In genomic region chr16:71628810-71629209, GRCh38 we compare ENCODE assay signal across 15 cellular contexts. TPM values are rescaled to one million over a fixed set of nuclear protein-coding genes. Genes with fewer than 3 reads are reported as not detected.
A peak's percentile ranks its signal among the peaks of the same experiment; 100 is the strongest.
DNase-seq lines count a peak whose midpoint lies in the region; ATAC-seq and TF ChIP-seq lines count a peak whose summit lies in the region.
"Had no signal": no experiment of that assay in that cellular context is flagged by ENCODE, and none has a peak within 500 bp of the region (broad histone marks: within the 10 kb centered on the region; RNA-seq: fewer than 3 reads in every experiment).

No MANE protein-coding gene starts in this region.

- H3K4me1 Mint-ChIP-seq in activated CD8-positive, alpha-beta T cell treated with anti-CD3 and anti-CD28 coated beads for 36 hours (ENCODE audit: low read depth) = peaks cover 2% of the 10 kb centered on the region
- peaks cover 2% of the 10 kb centered on the region for H3K4me1 Mint-ChIP-seq in activated T-cell treated with anti-CD3 and anti-CD28 coated beads, Interleukin-2, amount 50 U/mL, for 4 hours (ENCODE audit: low read depth)
- H3K4me1 Mint-ChIP-seq: stimulated activated memory B cell treated with anti-CD40 and anti-IgM and Interleukin-4, amounts not matched to agents 10 μg/mL and 1 μg/mL and 100 μg/mL, for 72 hours had no signal

- H3K9me3 Mint-ChIP-seq in activated CD8-positive, alpha-beta T cell treated with anti-CD3 and anti-CD28 coated beads for 36 hours = no peaks in the 10 kb centered on the region
- no peaks in the 10 kb centered on the region for H3K9me3 Mint-ChIP-seq in activated T-cell treated with anti-CD3 and anti-CD28 coated beads, Interleukin-2, amount 50 U/mL, for 4 hours
- H3K9me3 Mint-ChIP-seq: activated naive CD4-positive, alpha-beta T cell treated with anti-CD3 and anti-CD28 coated beads, Interleukin-2, amount 50 U/mL, for 72 hours had no signal

- H3K27me3 ChIP-seq in GM23248 (replicated peaks; ENCODE audit: insufficient read depth) = peaks cover 24% of the 10 kb centered on the region

- no peaks in the 10 kb centered on the region for H3K9me2 ChIP-seq in GM23248 (ENCODE audit: insufficient read depth)

- H2AFZ ChIP-seq in GM23248 = no peak overlapping the region

- H3K4me2 ChIP-seq in GM23248 (ENCODE audit: unreplicated experiment) = no peak overlapping the region

- POLR2A ChIA-PET in activated CD8-positive, alpha-beta T cell treated with anti-CD3 and anti-CD28 coated beads for 36 hours (lab: Charles Lee) = no interaction called here

- in situ Hi-C loops in GM23248 (cut with MboI) = no loop called here

- H3K27ac ChIP-seq in GM23248 = no peak overlapping the region

- WGBS in GM23248 (ENCODE audit: low coverage in 1 of 2, low lambda C conversion rate in 2 of 2, missing lambda C conversion rate in 2 of 2), 2 experiments = 52 to 56% methylated on average over 5 of the region's 5 CpGs

- no peaks in the 10 kb centered on the region for H4K20me1 ChIP-seq in GM23248 (ENCODE audit: insufficient read depth)

- peaks cover 10% of the 10 kb centered on the region for H3K27me3 Mint-ChIP-seq in activated CD8-positive, alpha-beta T cell treated with anti-CD3 and anti-CD28 coated beads for 36 hours
- peaks cover 20% of the 10 kb centered on the region for H3K27me3 Mint-ChIP-seq in activated T-cell treated with anti-CD3 and anti-CD28 coated beads, Interleukin-2, amount 50 U/mL, for 4 hours (ENCODE audit: low read depth)
- H3K27me3 Mint-ChIP-seq: stimulated activated memory B cell treated with anti-CD40 and anti-IgM and Interleukin-4, amounts not matched to agents 10 μg/mL and 1 μg/mL and 100 μg/mL, for 72 hours had no signal

- no peak overlapping the region for H3K9ac ChIP-seq in GM23248

- intact Hi-C loops in activated CD8-positive, alpha-beta T cell treated with anti-CD3 and anti-CD28 coated beads for 36 hours (cut with micrococcal nuclease) = no loop called here

- no peaks in the 10 kb centered on the region for H3K9me3 ChIP-seq in GM23248 (ENCODE audit: low read depth)

- TF ChIP-seq CTCF in activated CD8-positive, alpha-beta T cell treated with anti-CD3 and anti-CD28 coated beads for 36 hours (IDR thresholded peaks at IDR 0.05) = no peak

- H3K36me3 Mint-ChIP-seq in activated CD8-positive, alpha-beta T cell treated with anti-CD3 and anti-CD28 coated beads for 36 hours (ENCODE audit: low read depth) = no peaks in the 10 kb centered on the region
- H3K36me3 Mint-ChIP-seq in activated T-cell treated with anti-CD3 and anti-CD28 coated beads, Interleukin-2, amount 50 U/mL, for 4 hours (ENCODE audit: insufficient read depth) = no peaks in the 10 kb centered on the region
- H3K36me3 Mint-ChIP-seq: stimulated activated memory B cell treated with anti-CD40 and anti-IgM and Interleukin-4, amounts not matched to agents 10 μg/mL and 1 μg/mL and 100 μg/mL, for 72 hours had no signal

- CTCF ChIA-PET in activated CD8-positive, alpha-beta T cell treated with anti-CD3 and anti-CD28 coated beads for 36 hours (lab: Charles Lee) = interaction anchor here (2.9 kb wide), 1 partner anchor 18 kb away, joined by 12 read pairs; no protein-coding TSS in a partner anchor

- DNase-seq in GM23248 = peak; percentile 29
- peak; percentile 55 for DNase-seq in RPMI8226
- DNase-seq in fibroblast of peridontal ligament (ENCODE audit: extremely low read depth) = peak; percentile 43
- peak; percentile 41 for DNase-seq in skeletal muscle cell (ENCODE audit: low read depth)
- no peak for DNase-seq in activated CD8-positive, alpha-beta T cell treated with anti-CD3 and anti-CD28 coated beads for 36 hours
- no peak for DNase-seq in T1000 (lab: John Stamatoyannopoulos, UW)
- DNase-seq in activated T-cell treated with anti-CD3 and anti-CD28 coated beads, Interleukin-2, amount 50 U/mL, for 4 hours = no peak
- DNase-seq: activated CD4-positive, alpha-beta T cell treated with anti-CD3 and anti-CD28 coated beads, Interleukin-2, amount 50 U/mL, for 1 hour; DND-41 had no signal

- H3K79me2 ChIP-seq in GM23248 (ENCODE audit: insufficient read depth) = no peaks in the 10 kb centered on the region

- no peak overlapping the region for H3K4me3 Mint-ChIP-seq in activated CD8-positive, alpha-beta T cell treated with anti-CD3 and anti-CD28 coated beads for 36 hours
- H3K4me3 Mint-ChIP-seq in activated T-cell treated with anti-CD3 and anti-CD28 coated beads, Interleukin-2, amount 50 U/mL, for 4 hours = no peak overlapping the region
- H3K4me3 Mint-ChIP-seq: stimulated activated memory B cell treated with anti-CD40 and anti-IgM and Interleukin-4, amounts not matched to agents 10 μg/mL and 1 μg/mL and 100 μg/mL, for 72 hours had no signal

- H3K4me1 ChIP-seq in GM23248 (ENCODE audit: insufficient read depth) = no peaks in the 10 kb centered on the region

- no peak overlapping the region for H3K27ac Mint-ChIP-seq in activated CD8-positive, alpha-beta T cell treated with anti-CD3 and anti-CD28 coated beads for 36 hours
- H3K27ac Mint-ChIP-seq: activated naive CD4-positive, alpha-beta T cell treated with anti-CD3 and anti-CD28 coated beads, Interleukin-2, amount 50 U/mL, for 72 hours; stimulated activated memory B cell treated with anti-CD40 and anti-IgM and Interleukin-4, amounts not matched to agents 10 μg/mL and 1 μg/mL and 100 μg/mL, for 72 hours had no signal

- no peaks in the 10 kb centered on the region for H3F3A ChIP-seq in GM23248 (ENCODE audit: insufficient read depth)

- no peak for ATAC-seq in activated CD8-positive, alpha-beta T cell treated with anti-CD3 and anti-CD28 coated beads for 36 hours
- ATAC-seq in GM21619 (IDR thresholded peaks at IDR 0.05; ENCODE audit: unreplicated experiment) = no peak
- ATAC-seq in activated T-cell treated with anti-CD3 and anti-CD28 coated beads, Interleukin-2, amount 50 U/mL, for 4 hours = no peak
- ATAC-seq: activated naive CD4-positive, alpha-beta T cell treated with anti-CD3 and anti-CD28 coated beads, Interleukin-2, amount 50 U/mL, for 72 hours; stimulated activated memory B cell treated with anti-CD40 and anti-IgM and Interleukin-4, amounts not matched to agents 10 μg/mL and 1 μg/mL and 100 μg/mL, for 72 hours had no signal

- H3K4me3 ChIP-seq in GM23248 (no peak overlapping the region), skeletal muscle cell (ENCODE audit: low read depth, low read length) (no peak overlapping the region)

- H3K36me3 ChIP-seq in GM23248 (ENCODE audit: low read depth) = no peaks in the 10 kb centered on the region

RNA-seq across cellular contexts. Expression of gene MARVELD3, which starts 2.8 kb away (rescaled TPM):
- not detected in 2 replicates for total RNA-seq in GM23248 (2014; rRNA removed; shearing (Covaris generic))
- 0.20 TPM in 1 of 2 replicates, not detected in the other for polyA plus RNA-seq in GM23248 (2016; fragmentation: Nextera tagmentation; extraction: Ambion mirVana)
- total RNA-seq in activated CD8-positive, alpha-beta T cell treated with anti-CD3 and anti-CD28 coated beads for 36 hours = not detected
- under 1 TPM in 2 of 3 donors, not detected in 1; 0.05 to 0.11 TPM for total RNA-seq in activated T-cell treated with anti-CD3 and anti-CD28 coated beads, Interleukin-2, amount 50 U/mL, for 4 hours
- total RNA-seq: activated naive CD4-positive, alpha-beta T cell treated with anti-CD3 and anti-CD28 coated beads, Interleukin-2, amount 50 U/mL, for 72 hours; skeletal muscle tissue had no signal

RNA-seq across cellular contexts. Expression of gene TAT, which starts 51.9 kb away (rescaled TPM):
- total RNA-seq in GM23248 (2014; rRNA removed; shearing (Covaris generic)) = not detected in 2 replicates
- polyA plus RNA-seq in GM23248 (2016; fragmentation: Nextera tagmentation; extraction: Ambion mirVana) = not detected in 2 replicates
- not detected for total RNA-seq in activated CD8-positive, alpha-beta T cell treated with anti-CD3 and anti-CD28 coated beads for 36 hours
- total RNA-seq in activated T-cell treated with anti-CD3 and anti-CD28 coated beads, Interleukin-2, amount 50 U/mL, for 4 hours = under 1 TPM; 0.45 to 0.54 (median 0.48) TPM
- total RNA-seq: activated naive CD4-positive, alpha-beta T cell treated with anti-CD3 and anti-CD28 coated beads, Interleukin-2, amount 50 U/mL, for 72 hours; epithelial cell of proximal tubule; lower leg skin; skeletal muscle tissue had no signal

Comparison
In these comparisons a context has a peak if more than half of its experiments do, and no peak if none do; other contexts are left out.
1. DNase-seq: peak in GM23248 (single experiment), RPMI8226 (single experiment), fibroblast of peridontal ligament (single experiment) and skeletal muscle cell (single experiment); none in activated CD8-positive, alpha-beta T cell treated with anti-CD3 and anti-CD28 coated beads for 36 hours (single experiment), T1000 (single experiment) and activated T-cell treated with anti-CD3 and anti-CD28 coated beads, Interleukin-2, amount 50 U/mL, for 4 hours (single experiment).